In the genomic region with DNA sequence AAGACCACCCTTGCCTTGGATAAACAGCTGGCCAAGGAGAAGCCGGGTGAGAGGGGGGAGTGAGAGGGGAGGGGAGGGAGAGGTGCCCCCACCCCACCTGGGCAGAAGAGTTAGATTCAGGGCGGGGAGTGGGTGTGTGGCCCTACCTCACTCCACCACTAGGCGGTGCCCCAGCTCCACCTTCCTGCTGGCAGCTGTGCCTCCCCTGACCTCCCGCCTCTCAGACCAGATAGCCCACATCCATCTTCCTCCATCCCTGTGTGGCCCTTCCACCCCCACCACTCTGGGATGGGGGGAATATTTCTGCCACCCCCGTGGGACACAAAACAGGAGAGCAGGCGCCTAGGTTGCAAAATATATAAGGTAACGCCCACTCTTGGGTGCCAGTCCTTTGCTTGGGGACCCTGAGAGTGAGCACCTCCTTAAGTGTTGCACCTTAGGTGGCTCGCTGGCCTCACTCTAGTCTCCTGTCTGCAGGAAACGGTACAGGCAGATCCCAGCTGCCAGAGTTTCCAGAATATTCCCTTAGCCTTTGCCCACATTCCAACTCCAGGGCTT, we compare ENCODE assay signal across 8 cellular contexts. TPM values are rescaled to one million over a fixed set of nuclear protein-coding genes. Genes with fewer than 3 reads are reported as not detected.
DNase-seq lines count a peak whose midpoint lies in the region; ATAC-seq and TF ChIP-seq lines count a peak whose summit lies in the region.

No MANE protein-coding gene starts in this region.

- TF ChIP-seq POLR2A in Peyer's patch (IDR thresholded peaks at IDR 0.05): no peak

- no peaks in the 10 kb centered on the region for H3K4me1 ChIP-seq in Peyer's patch
- H3K4me1 ChIP-seq in cardiac muscle cell (ENCODE audit: low read depth): no peaks in the 10 kb centered on the region

- H3K27me3 ChIP-seq in Peyer's patch (no peaks in the 10 kb centered on the region), cardiac muscle cell (no peaks in the 10 kb centered on the region)

- DNase-seq in AG09319 (ENCODE audit: extremely low read depth, low read depth): no peak
- peak; percentile 90 for DNase-seq in GM19240 (ENCODE audit: insufficient read length, low spot score)
- peak; percentile 30 to 76 (median 71) for DNase-seq in Peyer's patch
- peak; percentile 11 to 46 (median 28) for DNase-seq in activated naive CD4-positive, alpha-beta T cell (lab: John Stamatoyannopoulos, UW)
- DNase-seq in cardiac muscle cell (ENCODE audit: low read depth in 1 of 2, low spot score in 1 of 2): peak; percentile 47 to 60
- peak in 2 of 3 donors; percentile 44 to 52 for DNase-seq in stimulated activated CD4-positive, alpha-beta T cell treated with anti-CD3 and anti-CD28 coated beads, Interleukin-12 subunit alpha, Interleukin-12 subunit beta, amount 100 ng/mL, for 48 hours (ENCODE audit: low read depth in 2 of 3, low spot score in 1 of 3)

- H3K4me3 ChIP-seq in Peyer's patch (no peak overlapping the region), cardiac muscle cell (no peak overlapping the region)

- TF ChIP-seq CTCF in AG09319 (IDR thresholded peaks at IDR 0.05; ENCODE audit: low read depth, low read length) (peak; percentile 70), Peyer's patch (IDR thresholded peaks at IDR 0.05) (peak; percentile 31 to 72 (median 69)), cardiac muscle cell (IDR thresholded peaks at IDR 0.05; ENCODE audit: low read depth, low read length) (peak; percentile 83)

- H3K36me3 ChIP-seq in Peyer's patch: peaks cover 0 to 48% (median 0%) of the 10 kb centered on the region in 3 donors
- peaks cover 20% of the 10 kb centered on the region for H3K36me3 ChIP-seq in cardiac muscle cell

- H3K9me3 ChIP-seq in Peyer's patch (no peaks in the 10 kb centered on the region), cardiac muscle cell (ENCODE audit: low read depth) (no peaks in the 10 kb centered on the region)

- ATAC-seq in HG03432 (IDR thresholded peaks at IDR 0.05; ENCODE audit: unreplicated experiment) (no peak), GM21619 (IDR thresholded peaks at IDR 0.05; ENCODE audit: unreplicated experiment) (no peak)

- no peak overlapping the region for H3K27ac ChIP-seq in Peyer's patch
- H3K27ac ChIP-seq in cardiac muscle cell: no peak overlapping the region

RNA-seq across cellular contexts. Expression of a gene that starts 13.8 kb away (rescaled TPM):
- total RNA-seq in Peyer's patch: 100 to 1,000 TPM in 1 of 4 donors, 10 to 100 TPM in 3; 11.2 to 117 (median 23.0) TPM
- total RNA-seq in cardiac muscle cell: 0.95 and 2.1 TPM in 2 replicates
- polyA plus RNA-seq in cardiac muscle cell: 0.64 and 2.7 TPM in 2 replicates

RNA-seq across cellular contexts. Expression of a gene that starts 45.9 kb away (rescaled TPM):
- total RNA-seq in Peyer's patch (100 to 1,000 TPM in 3 of 4 donors, 10 to 100 TPM in 1; 86.2 to 179 (median 159) TPM), cardiac muscle cell (149 and 278 TPM in 2 replicates)
- polyA plus RNA-seq in cardiac muscle cell: 81.8 and 112 TPM in 2 replicates
